16 cellular contexts compared by ENCODE assay signal in the genomic region with DNA sequence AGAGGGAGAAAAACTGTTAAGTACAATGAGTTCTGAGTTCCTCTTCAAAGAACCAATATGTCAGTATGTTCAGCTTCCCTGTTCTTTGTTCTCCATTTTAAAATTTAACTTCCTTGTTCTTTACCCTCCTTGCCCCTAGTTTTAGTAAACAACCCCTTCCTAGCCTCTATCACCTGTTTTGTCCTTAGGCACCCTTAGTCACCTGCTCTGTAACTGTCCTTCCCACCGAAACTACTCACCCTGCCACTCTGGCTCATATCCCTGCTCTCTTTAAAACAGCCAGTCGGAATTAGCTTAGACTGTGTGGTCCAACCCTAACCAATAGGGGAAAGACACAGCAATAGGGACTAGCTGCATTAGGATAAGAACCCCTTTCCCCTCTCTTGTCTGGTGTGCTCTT.
"Had no signal": no experiment of that assay in that cellular context is flagged by ENCODE, and none has a peak within 500 bp of the region (broad histone marks: within the 10 kb centered on the region; RNA-seq: fewer than 3 reads in every experiment).

No MANE protein-coding gene starts in this region.

- H3K27ac ChIP-seq: dorsolateral prefrontal cortex, esophagus muscularis mucosa, pancreas, stomach, thoracic aorta had no signal

- H3K4me1 Mint-ChIP-seq: brain, memory B cell had no signal

- H3K4me3 ChIP-seq: dorsolateral prefrontal cortex, esophagus muscularis mucosa, pancreas, stomach, thoracic aorta had no signal

- H3K27ac Mint-ChIP-seq: brain; memory B cell; natural killer cell treated with Interleukin-12 subunit alpha and Interleukin-12 subunit beta and Interleukin-15 and Interleukin-18, amount 100 ng/mL, for 72 hours; T-helper 2 cell treated with Interferon-gamma antibody and Interleukin-4, amounts not matched to agents 5 μg/mL and 100 μg/mL, for 36 hours had no signal

- H3K9me3 ChIP-seq: pancreas had no signal

- H3K4me1 ChIP-seq: esophagus muscularis mucosa, pancreas, stomach had no signal

- H3K36me3 ChIP-seq: esophagus muscularis mucosa, pancreas, stomach, thoracic aorta had no signal

- H3K4me3 Mint-ChIP-seq: brain; memory B cell; natural killer cell treated with Interleukin-12 subunit alpha and Interleukin-12 subunit beta and Interleukin-15 and Interleukin-18, amount 100 ng/mL, for 72 hours; T-helper 2 cell treated with Interferon-gamma antibody and Interleukin-4, amounts not matched to agents 5 μg/mL and 100 μg/mL, for 36 hours had no signal

- H3K36me3 Mint-ChIP-seq: brain, memory B cell had no signal

- DNase-seq: activated CD4-positive, alpha-beta T cell treated with anti-CD3 and anti-CD28 coated beads, Interleukin-2, amount 50 U/mL, for 4 hours; activated CD4-positive, CD25-positive, alpha-beta regulatory T cell treated with anti-CD3 and anti-CD28 coated beads, Interleukin-2, amount 50 U/mL, for 72 hours; activated naive CD4-positive, alpha-beta T cell treated with anti-CD3 and anti-CD28 coated beads, Interleukin-2, amount 50 U/mL, for 16 hours; activated T-cell treated with anti-CD3 and anti-CD28 coated beads, Interleukin-2, amount 50 U/mL, for 1 hour; dorsolateral prefrontal cortex; left cardiac atrium; pancreas; stimulated activated CD4-positive, alpha-beta T cell treated with anti-CD3 and anti-CD28 coated beads, Interleukin-15, amount 100 ng/mL, for 24 hours; stimulated activated CD4-positive, alpha-beta T cell treated with anti-CD3 and anti-CD28 coated beads, Interleukin-4, amount 100 ng/mL, for 24 hours; stomach had no signal

- ATAC-seq: left cardiac atrium; natural killer cell treated with Interleukin-12 subunit alpha and Interleukin-12 subunit beta and Interleukin-15 and Interleukin-18, amount 100 ng/mL, for 72 hours; pancreas had no signal
